25 cellular contexts compared by ENCODE assay signal in the genomic region with DNA sequence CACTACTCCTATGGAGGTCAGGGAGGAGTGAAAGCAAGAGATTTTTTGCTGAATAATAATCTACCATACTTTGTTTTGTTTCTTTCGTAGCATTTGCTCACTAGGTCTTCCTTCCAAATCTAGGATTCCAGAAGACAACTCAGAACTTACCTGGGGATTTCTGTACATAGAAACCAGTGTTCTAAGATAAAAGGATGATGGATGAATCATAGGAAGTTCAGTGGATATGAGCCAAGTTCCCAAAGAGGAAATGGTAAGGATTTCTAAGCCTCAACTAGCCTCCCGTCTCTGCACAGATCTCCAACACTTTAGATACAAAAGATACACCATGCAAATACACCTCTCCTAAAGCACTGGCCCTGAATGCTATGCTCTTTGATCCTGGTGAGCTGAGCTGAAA.
DNase-seq lines count a peak whose midpoint lies in the region; ATAC-seq, FAIRE-seq and TF ChIP-seq lines count a peak whose summit lies in the region.
"Had no signal": no experiment of that assay in that cellular context is flagged by ENCODE, and none has a peak within 500 bp of the region (broad histone marks: within the 10 kb centered on the region; RNA-seq: fewer than 3 reads in every experiment).

No MANE protein-coding gene starts in this region.

- H3K4me3 ChIP-seq in epithelial cell of esophagus (ENCODE audit: low read length) (no peak overlapping the region), aorta (ENCODE audit: low read length in 2 of 2) (no peak overlapping the region)
- H3K4me3 ChIP-seq: A549; BLaER1 treated with 17β-estradiol and CSF1 and Interleukin-3, amounts not matched to agents 10 nM and 100 nM; GM12878; GM23338 had no signal

- FAIRE-seq in urothelium cell line (lab: Jason Lieb, UNC) = no peak
- FAIRE-seq: A549, D721Med, GM12878, GM19239 had no signal

- no peaks in the 10 kb centered on the region for H3K4me1 ChIP-seq in aorta (ENCODE audit: control insufficient read depth in 1 of 2, insufficient read depth in 2 of 2, low read length in 2 of 2)
- H3K4me1 ChIP-seq: A549, BE2C had no signal

- ATAC-seq in aorta (ENCODE audit: low FRiP score) = no peak
- ATAC-seq: A549, GM12878, GM23338, HCT116 had no signal

- whole genome bisulfite sequencing in aorta, 2 donors = 95 to 96% methylated on average over 2 of the region's 2 CpGs

- H3K36me3 ChIP-seq in aorta (ENCODE audit: control insufficient read depth in 1 of 2, insufficient read depth in 2 of 2, low read length in 1 of 2) = no peaks in the 10 kb centered on the region
- H3K36me3 ChIP-seq: BE2C; BLaER1 treated with 17β-estradiol and CSF1 and Interleukin-3, amounts not matched to agents 10 nM and 100 nM had no signal

- no peaks in the 10 kb centered on the region for H3K9me3 ChIP-seq in aorta (ENCODE audit: control insufficient read depth, low read length)
- H3K9me3 ChIP-seq: A549; BE2C; BLaER1 treated with 17β-estradiol and CSF1 and Interleukin-3, amounts not matched to agents 10 nM and 100 nM had no signal

- intact Hi-C loops in aorta (cut with DNase I) = no loop called here

- no peak overlapping the region for H3K27ac ChIP-seq in aorta (ENCODE audit: low read depth in 1 of 2, low read length in 2 of 2)
- H3K27ac ChIP-seq: A549; BLaER1 treated with 17β-estradiol and CSF1 and Interleukin-3, amounts not matched to agents 10 nM and 100 nM had no signal

- no peak for TF ChIP-seq CTCF in epithelial cell of esophagus (IDR thresholded peaks at IDR 0.05; ENCODE audit: insufficient read depth, low read depth, low read length, missing control alignments)

- DNase-seq in HT1080 (ENCODE audit: low read depth) = peak; percentile 14
- peak; percentile 2 for DNase-seq in SW480 (ENCODE audit: low spot score)
- peak; percentile 1 for DNase-seq in epithelial cell of esophagus (ENCODE audit: low read depth)
- DNase-seq in urothelium cell line (ENCODE audit: low spot score) = peak; percentile 4
- DNase-seq in stimulated activated CD4-positive, alpha-beta T cell treated with anti-CD3 and anti-CD28 coated beads, Interleukin-4, amount 100 ng/mL, for 24 hours = no peak
- no peak for DNase-seq in aorta
- no peak for DNase-seq in NCI-H1436 treated with DMSO at 0.1 percent for 48 hours (lab: John Stamatoyannopoulos, UW)
- DNase-seq: 8988T; ACHN; AML-193; BE2C; CD4-positive, alpha-beta T cell; CD8-positive, alpha-beta memory T cell; DMS 273 treated with DMSO at 0.1 percent for 48 hours; DMS79; EL; GDM1; H9 had no signal

- no peaks in the 10 kb centered on the region for H3K27me3 ChIP-seq in aorta (ENCODE audit: control insufficient read depth in 1 of 2, insufficient read depth in 2 of 2, low read length in 1 of 2)
- H3K27me3 ChIP-seq: BE2C; BLaER1 treated with 17β-estradiol and CSF1 and Interleukin-3, amounts not matched to agents 10 nM and 100 nM had no signal

Comparison
In these comparisons a context has a peak if more than half of its experiments do, and no peak if none do; other contexts are left out.
1. DNase-seq: peak in HT1080 (single experiment), SW480 (single experiment), epithelial cell of esophagus (single experiment) and urothelium cell line (single experiment); none in stimulated activated CD4-positive, alpha-beta T cell treated with anti-CD3 and anti-CD28 coated beads, Interleukin-4, amount 100 ng/mL, for 24 hours (single experiment), aorta (0 of 2) and NCI-H1436 treated with DMSO at 0.1 percent for 48 hours (single experiment).